11 cellular contexts compared by ENCODE assay signal in genomic region chr11:126357969-126358762, GRCh38. TPM values are rescaled to one million over a fixed set of nuclear protein-coding genes. Genes with fewer than 3 reads are reported as not detected.
DNase-seq lines count a peak whose midpoint lies in the region; ATAC-seq and TF ChIP-seq lines count a peak whose summit lies in the region.
"Had no signal": no experiment of that assay in that cellular context is flagged by ENCODE, and none has a peak within 500 bp of the region (broad histone marks: within the 10 kb centered on the region; RNA-seq: fewer than 3 reads in every experiment).

No MANE protein-coding gene starts in this region.

- H3K27me3 ChIP-seq in heart left ventricle (no peaks in the 10 kb centered on the region), neuronal stem cell (ENCODE audit: control insufficient read depth in 3 of 3, insufficient read depth in 3 of 3, low read depth in 1 of 3, low read length in 3 of 3) (no peaks in the 10 kb centered on the region), vagina (no peaks in the 10 kb centered on the region)
- H3K27me3 ChIP-seq: body of pancreas had no signal

- H3K18ac ChIP-seq in neuronal stem cell (ENCODE audit: low read length), result no peak overlapping the region

- peak in 2 of 5 donors; percentile 31 to 63 for DNase-seq in heart left ventricle
- DNase-seq in Right ventricle myocardium inferior (ENCODE audit: missing footprints), result no peak
- no peak for DNase-seq in fibroblast of the aortic adventitia (ENCODE audit: low read depth)
- no peak for DNase-seq in neuronal stem cell (ENCODE audit: low spot score)
- no peak for DNase-seq in vagina (ENCODE audit: extremely low spot score in 2 of 2)
- no peak for DNase-seq in NK-92 (lab: John Stamatoyannopoulos, UW; ENCODE audit: unreplicated experiment)
- DNase-seq: activated CD8-positive, alpha-beta memory T cell treated with anti-CD3 and anti-CD28 coated beads, Interleukin-2, amount 50 U/mL, for 48 hours; body of pancreas; NCI-H2029 treated with DMSO at 0.1 percent for 48 hours had no signal

- H3K9me3 ChIP-seq in heart left ventricle (no peaks in the 10 kb centered on the region), neuronal stem cell (replicated peaks in 1 of 2; ENCODE audit: control insufficient read depth in 2 of 2, insufficient read depth in 1 of 2, low read depth in 1 of 2, low read length in 2 of 2) (no peaks in the 10 kb centered on the region), vagina (no peaks in the 10 kb centered on the region)
- H3K9me3 ChIP-seq: body of pancreas had no signal

- H3K4me1 ChIP-seq in heart left ventricle (peaks cover 5 to 92% (median 63%) of the 10 kb centered on the region in 12 donors), neuronal stem cell (ENCODE audit: control insufficient read depth in 2 of 2, insufficient read depth in 1 of 2, low read depth in 1 of 2, low read length in 2 of 2) (peaks cover 12 to 27% of the 10 kb centered on the region in 2 donors), vagina (peaks cover 77% of the 10 kb centered on the region)

- H3K4ac ChIP-seq in neuronal stem cell (ENCODE audit: low read length), result no peak overlapping the region

- peak overlapping the region; percentile 12 for H2AK5ac ChIP-seq in neuronal stem cell (ENCODE audit: low read depth, low read length)

- H3K36me3 ChIP-seq in heart left ventricle (no peaks in the 10 kb centered on the region), neuronal stem cell (replicated peaks in 1 of 2; ENCODE audit: control insufficient read depth in 2 of 2, insufficient read depth in 2 of 2, low read length in 2 of 2) (peaks cover 0 to 5% of the 10 kb centered on the region in 2 donors), vagina (no peaks in the 10 kb centered on the region)

- H4K8ac ChIP-seq in neuronal stem cell (ENCODE audit: low read depth, low read length), result no peak overlapping the region

- no peak overlapping the region for H3K23ac ChIP-seq in neuronal stem cell (ENCODE audit: low read depth, low read length, poor library complexity)

- peaks cover 16% of the 10 kb centered on the region for H3K79me1 ChIP-seq in neuronal stem cell (ENCODE audit: low read depth, low read length)

- WGBS in heart left ventricle, 4 donors, result 46 to 53% (median 50%) methylated on average over 16 to 18 of the region's 18 CpGs
- WGBS in neuronal stem cell (ENCODE audit: extremely low coverage in 2 of 2, insufficient read length in 2 of 2, insufficient replicate concordance in 1 of 2), 2 donors, result no CpG with 5 or more reads among the region's 18 CpGs

- no peak for TF ChIP-seq POLR2A in heart left ventricle (IDR thresholded peaks at IDR 0.05)
- TF ChIP-seq POLR2A in vagina (IDR thresholded peaks at IDR 0.05), result no peak

- H3K4me3 ChIP-seq in heart left ventricle, result peak overlapping the region in 9 of 12 donors; percentile 66 to 97 (median 73)
- peak overlapping the region; percentile 86 for H3K4me3 ChIP-seq in fibroblast of the aortic adventitia (ENCODE audit: low read depth, low read length)
- no peak overlapping the region for H3K4me3 ChIP-seq in neuronal stem cell (ENCODE audit: low read length in 2 of 2)
- peak overlapping the region; percentile 72 to 86 for H3K4me3 ChIP-seq in vagina
- H3K4me3 ChIP-seq: body of pancreas had no signal

- no peak overlapping the region for H2BK15ac ChIP-seq in neuronal stem cell (ENCODE audit: low read length)

- H3K4me2 ChIP-seq in neuronal stem cell (ENCODE audit: insufficient read depth, low read length, poor library complexity, severe bottlenecking), result no peak overlapping the region

- H3K14ac ChIP-seq in neuronal stem cell (ENCODE audit: low read length), result no peak overlapping the region

- ATAC-seq in heart left ventricle (no peak), Right ventricle myocardium inferior (no peak), GM18498 (IDR thresholded peaks at IDR 0.05; ENCODE audit: unreplicated experiment) (no peak), GM19328 (IDR thresholded peaks at IDR 0.05; ENCODE audit: unreplicated experiment) (no peak)
- ATAC-seq: body of pancreas had no signal

- no peak overlapping the region for H2BK5ac ChIP-seq in neuronal stem cell (ENCODE audit: low read length)

- H3K27ac ChIP-seq in heart left ventricle (peak overlapping the region in 11 of 12 donors; percentile 23 to 91 (median 83)), neuronal stem cell (replicated peaks; ENCODE audit: low read length) (no peak overlapping the region), vagina (peak overlapping the region; percentile 88)

- H4K91ac ChIP-seq in neuronal stem cell (ENCODE audit: low read depth, low read length, poor library complexity), result no peak overlapping the region

- peak in 1 of 12 donors; percentile 9 for TF ChIP-seq CTCF in heart left ventricle (IDR thresholded peaks at IDR 0.05)
- TF ChIP-seq CTCF in fibroblast of the aortic adventitia (IDR thresholded peaks at IDR 0.05; ENCODE audit: insufficient read depth, low read length), result peak; percentile 33
- TF ChIP-seq CTCF in vagina (IDR thresholded peaks at IDR 0.05), result no peak

- intact Hi-C loops in heart left ventricle (cut with DNase I), result loop anchor here in 8 of 10 donors (2.0 to 10.0 kb wide), 10 partner anchors 34 to 59 kb away; no protein-coding TSS in a partner anchor
- intact Hi-C loops in Right ventricle myocardium inferior (cut with DNase I), result loop anchor here (5.0 kb wide), 3 partner anchors 34 to 59 kb away; no protein-coding TSS in a partner anchor
- intact Hi-C loops in vagina (cut with DNase I), result loop anchor here (5.0 kb wide), 1 partner anchor 59 kb away; no protein-coding TSS in a partner anchor

- no peak overlapping the region for H2BK12ac ChIP-seq in neuronal stem cell (ENCODE audit: low read length)

- no peak overlapping the region for H2AFZ ChIP-seq in neuronal stem cell (ENCODE audit: low read length)

- no peak overlapping the region for H2BK120ac ChIP-seq in neuronal stem cell (ENCODE audit: low read depth, low read length)

- H3K9ac ChIP-seq in neuronal stem cell (ENCODE audit: low read depth, low read length, poor library complexity), result no peak overlapping the region

RNA-seq across cellular contexts. Expression of gene ST3GAL4, which starts 2.7 kb away (rescaled TPM):
- total RNA-seq in heart left ventricle, result 10 to 100 TPM; 30.6 to 88.5 (median 59.8) TPM
- 100 to 1,000 TPM in 1 of 2 donors, 10 to 100 TPM in 1; 66.1 to 168 TPM for polyA plus RNA-seq in heart left ventricle
- total RNA-seq in Right ventricle myocardium inferior, result 45.1 TPM
- total RNA-seq in fibroblast of the aortic adventitia (ENCODE audit: low replicate concordance), result 9.6 and 25.4 TPM in 2 replicates
- polyA plus RNA-seq in neuronal stem cell (2013, experiment 1 of 2), result 12.7 TPM
- 11.2 TPM for polyA plus RNA-seq in neuronal stem cell (2013, experiment 2 of 2)
- total RNA-seq in vagina, result 41.5 TPM

RNA-seq across cellular contexts. Expression of gene DCPS, which starts 54.3 kb away (rescaled TPM):
- 10 to 100 TPM in 5 of 9 donors, 1 to 10 TPM in 4; 7.7 to 15.5 (median 11.1) TPM for total RNA-seq in heart left ventricle
- polyA plus RNA-seq in heart left ventricle, result 10 to 100 TPM in 1 of 2 donors, 1 to 10 TPM in 1; 8.1 to 18.9 TPM
- 10.8 TPM for total RNA-seq in Right ventricle myocardium inferior
- 4.3 and 11.4 TPM in 2 replicates for total RNA-seq in fibroblast of the aortic adventitia (ENCODE audit: low replicate concordance)
- 21.3 TPM for polyA plus RNA-seq in neuronal stem cell (2013, experiment 1 of 2)
- 21.8 TPM for polyA plus RNA-seq in neuronal stem cell (2013, experiment 2 of 2)
- total RNA-seq in vagina, result 15.5 TPM

Comparison
In these comparisons a context has a peak if more than half of its experiments do, and no peak if none do; other contexts are left out.
1. H3K4me3 ChIP-seq: peak in heart left ventricle (9 of 12), fibroblast of the aortic adventitia (single experiment) and vagina (2 of 2); none in neuronal stem cell (0 of 2).